8 cellular contexts compared by ENCODE assay signal in the genomic region with DNA sequence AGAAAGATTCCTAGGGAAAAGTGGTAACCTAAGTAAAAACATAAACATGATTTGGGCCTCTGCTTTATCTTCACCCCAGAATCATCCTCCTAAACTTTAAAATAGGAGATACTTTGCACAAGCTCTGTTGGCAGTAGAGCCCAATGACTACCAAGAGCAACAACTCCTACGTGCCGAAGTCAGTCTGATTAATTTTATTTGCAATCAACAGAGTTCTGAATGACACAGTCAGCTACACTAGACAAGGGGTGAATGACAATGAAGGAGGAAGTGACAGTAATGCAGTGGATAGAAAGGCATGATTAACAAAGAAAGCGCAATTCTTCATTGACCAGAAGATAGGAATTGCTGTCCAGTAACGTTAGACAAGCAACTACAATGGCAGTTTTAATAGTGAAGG.
"Had no signal": no experiment of that assay in that cellular context is flagged by ENCODE, and none has a peak within 500 bp of the region (broad histone marks: within the 10 kb centered on the region; RNA-seq: fewer than 3 reads in every experiment).

No MANE protein-coding gene starts in this region.

- DNase-seq: GM23248, GOT3, H7, HFFc6 had no signal

- FAIRE-seq: HTR-8/SVneo had no signal

- H3K4me1 ChIP-seq: HAP-1 had no signal

- H2AFZ ChIP-seq: GM23248 had no signal

- H3K4me3 Mint-ChIP-seq: HFFc6 had no signal

- H3K9ac ChIP-seq: GM23248 had no signal

- H3K27ac ChIP-seq: GM23248 had no signal

- H3K36me3 Mint-ChIP-seq: IgD-negative memory B cell had no signal

- H3K4me3 ChIP-seq: GM23248, HAP-1 had no signal

- H3K27me3 Mint-ChIP-seq: IgD-negative memory B cell had no signal

- H3K36me3 ChIP-seq: HAP-1 had no signal

- H3K4me1 Mint-ChIP-seq: IgD-negative memory B cell had no signal

- H3K9me3 ChIP-seq: HAP-1 had no signal

- ATAC-seq: HCT116 had no signal

- H3K27ac Mint-ChIP-seq: HFFc6, IgD-negative memory B cell had no signal
